In the genomic region with DNA sequence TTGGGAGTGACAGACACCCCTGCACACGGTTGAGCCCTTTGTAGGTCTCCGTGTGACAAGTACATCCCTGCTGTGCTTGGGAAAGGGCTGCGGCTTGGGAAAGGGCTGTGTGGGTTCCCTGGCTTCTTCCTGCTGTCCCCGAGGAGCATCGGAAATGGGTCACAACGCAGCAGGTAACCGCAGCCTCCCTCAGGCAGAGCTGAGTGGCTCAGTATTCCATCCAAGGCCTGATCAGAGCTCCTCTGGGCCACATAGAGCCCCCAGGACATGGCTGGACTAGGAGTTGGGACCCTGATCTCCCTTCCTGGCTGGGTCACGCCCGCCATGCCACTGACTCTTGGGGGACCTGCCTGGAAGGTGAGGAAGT, we compare ENCODE assay signal across 2 cellular contexts.
TF ChIP-seq lines count a peak whose summit lies in the region.

No MANE protein-coding gene starts in this region.

TF ChIP-seq in IMR-90, 13 proteins besides CTCF, POLR2A, EP300 and RAD21:
- TF ChIP-seq NFE2L2 (IDR thresholded peaks at IDR 0.05; ENCODE audit: low read depth, low read length): no peak
- no peak for TF ChIP-seq MXI1 (IDR thresholded peaks at IDR 0.05; ENCODE audit: borderline replicate concordance, low read depth, low read length)
- no peak for TF ChIP-seq BHLHE40 (IDR thresholded peaks at IDR 0.05; ENCODE audit: low read depth, low read length)
- no peak for TF ChIP-seq CEBPB (IDR thresholded peaks at IDR 0.05; ENCODE audit: low read depth, low read length)
- no peak for TF ChIP-seq RCOR1 (IDR thresholded peaks at IDR 0.05; ENCODE audit: insufficient replicate concordance, low read length)
- no peak for TF ChIP-seq FOS (IDR thresholded peaks at IDR 0.05; ENCODE audit: low read depth, low read length)
- TF ChIP-seq RFX5 (IDR thresholded peaks at IDR 0.05; ENCODE audit: low read depth, low read length): no peak
- no peak for TF ChIP-seq MAFK (IDR thresholded peaks at IDR 0.05; ENCODE audit: low read depth, low read length)
- TF ChIP-seq, protein P1, sequence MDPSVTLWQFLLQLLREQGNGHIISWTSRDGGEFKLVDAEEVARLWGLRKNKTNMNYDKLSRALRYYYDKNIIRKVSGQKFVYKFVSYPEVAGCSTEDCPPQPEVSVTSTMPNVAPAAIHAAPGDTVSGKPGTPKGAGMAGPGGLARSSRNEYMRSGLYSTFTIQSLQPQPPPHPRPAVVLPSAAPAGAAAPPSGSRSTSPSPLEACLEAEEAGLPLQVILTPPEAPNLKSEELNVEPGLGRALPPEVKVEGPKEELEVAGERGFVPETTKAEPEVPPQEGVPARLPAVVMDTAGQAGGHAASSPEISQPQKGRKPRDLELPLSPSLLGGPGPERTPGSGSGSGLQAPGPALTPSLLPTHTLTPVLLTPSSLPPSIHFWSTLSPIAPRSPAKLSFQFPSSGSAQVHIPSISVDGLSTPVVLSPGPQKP (IDR thresholded peaks at IDR 0.05; ENCODE audit: borderline replicate concordance, low read depth, low read length): no peak
- TF ChIP-seq, protein P2, sequence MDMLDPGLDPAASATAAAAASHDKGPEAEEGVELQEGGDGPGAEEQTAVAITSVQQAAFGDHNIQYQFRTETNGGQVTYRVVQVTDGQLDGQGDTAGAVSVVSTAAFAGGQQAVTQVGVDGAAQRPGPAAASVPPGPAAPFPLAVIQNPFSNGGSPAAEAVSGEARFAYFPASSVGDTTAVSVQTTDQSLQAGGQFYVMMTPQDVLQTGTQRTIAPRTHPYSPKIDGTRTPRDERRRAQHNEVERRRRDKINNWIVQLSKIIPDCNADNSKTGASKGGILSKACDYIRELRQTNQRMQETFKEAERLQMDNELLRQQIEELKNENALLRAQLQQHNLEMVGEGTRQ (IDR thresholded peaks at IDR 0.05; ENCODE audit: low read depth, low read length): no peak
- TF ChIP-seq SMC3 (IDR thresholded peaks at IDR 0.05; ENCODE audit: low read depth, low read length): no peak
- no peak for TF ChIP-seq CHD1 (IDR thresholded peaks at IDR 0.05; ENCODE audit: low read depth, low read length)
- TF ChIP-seq MAZ (IDR thresholded peaks at IDR 0.05; ENCODE audit: borderline replicate concordance, low read depth, low read length): no peak

TF ChIP-seq in K562, 482 proteins besides CTCF, POLR2A, EP300 and RAD21:
- TF ChIP-seq ESRRA (IDR thresholded peaks at IDR 0.05; ENCODE audit: borderline replicate concordance, low read depth) (no peak), TCF3 (CRISPR knock-in tag; IDR thresholded peaks at IDR 0.05) (no peak), FIP1L1 (IDR thresholded peaks at IDR 0.05; ENCODE audit: low read depth, low read length, poor library complexity, severe bottlenecking) (no peak), SMARCE1 (IDR thresholded peaks at IDR 0.05) (no peak), ZNF668 (CRISPR knock-in tag; IDR thresholded peaks at IDR 0.05) (no peak), KDM2B (CRISPR knock-in tag; IDR thresholded peaks at IDR 0.05) (no peak), FOXA1 (IDR thresholded peaks at IDR 0.05; ENCODE audit: borderline replicate concordance) (no peak)
- TF ChIP-seq, protein P3, sequence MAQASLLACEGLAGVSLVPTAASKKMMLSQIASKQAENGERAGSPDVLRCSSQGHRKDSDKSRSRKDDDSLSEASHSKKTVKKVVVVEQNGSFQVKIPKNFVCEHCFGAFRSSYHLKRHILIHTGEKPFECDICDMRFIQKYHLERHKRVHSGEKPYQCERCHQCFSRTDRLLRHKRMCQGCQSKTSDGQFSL (CRISPR knock-in tag; IDR thresholded peaks at IDR 0.05): no peak
- TF ChIP-seq, protein P3 (tag; IDR thresholded peaks at IDR 0.05): no peak
- TF ChIP-seq, protein P4, sequence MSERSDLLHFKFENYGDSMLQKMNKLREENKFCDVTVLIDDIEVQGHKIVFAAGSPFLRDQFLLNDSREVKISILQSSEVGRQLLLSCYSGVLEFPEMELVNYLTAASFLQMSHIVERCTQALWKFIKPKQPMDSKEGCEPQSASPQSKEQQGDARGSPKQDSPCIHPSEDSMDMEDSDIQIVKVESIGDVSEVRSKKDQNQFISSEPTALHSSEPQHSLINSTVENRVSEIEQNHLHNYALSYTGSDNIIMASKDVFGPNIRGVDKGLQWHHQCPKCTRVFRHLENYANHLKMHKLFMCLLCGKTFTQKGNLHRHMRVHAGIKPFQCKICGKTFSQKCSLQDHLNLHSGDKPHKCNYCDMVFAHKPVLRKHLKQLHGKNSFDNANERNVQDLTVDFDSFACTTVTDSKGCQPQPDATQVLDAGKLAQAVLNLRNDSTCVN (CRISPR knock-in tag; IDR thresholded peaks at IDR 0.05): no peak
